Comparison of ENCODE assay signal across 1 cellular context in genomic region chr11:65354265-65355012, GRCh38.
TF ChIP-seq lines count a peak whose summit lies in the region.

TIGD3 (plus strand) TSS chr11:65354751; CDS start chr11:65355809, 1,058 bp downstream.

TF ChIP-seq in HepG2, 621 proteins besides CTCF, POLR2A, EP300 and RAD21 (continued from another document and continues in another):
- TF ChIP-seq ZNF142 (CRISPR knock-in tag; IDR thresholded peaks at IDR 0.05), result peak; percentile 91; the same call in 1 of the 2 replicates
- TF ChIP-seq ETV5 (CRISPR knock-in tag; IDR thresholded peaks at IDR 0.05; ENCODE audit: borderline replicate concordance), result no peak
- TF ChIP-seq ZNF430 (CRISPR knock-in tag; IDR thresholded peaks at IDR 0.05), result peak; percentile 69
- no peak for TF ChIP-seq DPF2 (CRISPR knock-in tag; IDR thresholded peaks at IDR 0.05; ENCODE audit: borderline replicate concordance, low read depth)
- TF ChIP-seq ZNF557 (CRISPR knock-in tag; IDR thresholded peaks at IDR 0.05), result no peak
- TF ChIP-seq ZNF335 (CRISPR knock-in tag; IDR thresholded peaks at IDR 0.05), result no peak; the same call in 1 of the 2 replicates
- no peak for TF ChIP-seq CREBL2 (CRISPR knock-in tag; IDR thresholded peaks at IDR 0.05; ENCODE audit: borderline replicate concordance)
- no peak for TF ChIP-seq ZNF569 (CRISPR knock-in tag; IDR thresholded peaks at IDR 0.05; ENCODE audit: borderline replicate concordance)
- no peak for TF ChIP-seq ZFP36 (IDR thresholded peaks at IDR 0.05; ENCODE audit: borderline replicate concordance, low read depth, low read length, partially characterized antibody)
- TF ChIP-seq ZNF224 (CRISPR knock-in tag; IDR thresholded peaks at IDR 0.05), result no peak
- TF ChIP-seq ZNF770 (CRISPR knock-in tag; IDR thresholded peaks at IDR 0.05), result no peak
- TF ChIP-seq ZNF891 (CRISPR knock-in tag; IDR thresholded peaks at IDR 0.05), result no peak
- TF ChIP-seq, protein P1, sequence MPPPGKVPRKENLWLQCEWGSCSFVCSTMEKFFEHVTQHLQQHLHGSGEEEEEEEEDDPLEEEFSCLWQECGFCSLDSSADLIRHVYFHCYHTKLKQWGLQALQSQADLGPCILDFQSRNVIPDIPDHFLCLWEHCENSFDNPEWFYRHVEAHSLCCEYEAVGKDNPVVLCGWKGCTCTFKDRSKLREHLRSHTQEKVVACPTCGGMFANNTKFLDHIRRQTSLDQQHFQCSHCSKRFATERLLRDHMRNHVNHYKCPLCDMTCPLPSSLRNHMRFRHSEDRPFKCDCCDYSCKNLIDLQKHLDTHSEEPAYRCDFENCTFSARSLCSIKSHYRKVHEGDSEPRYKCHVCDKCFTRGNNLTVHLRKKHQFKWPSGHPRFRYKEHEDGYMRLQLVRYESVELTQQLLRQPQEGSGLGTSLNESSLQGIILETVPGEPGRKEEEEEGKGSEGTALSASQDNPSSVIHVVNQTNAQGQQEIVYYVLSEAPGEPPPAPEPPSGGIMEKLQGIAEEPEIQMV (CRISPR knock-in tag; IDR thresholded peaks at IDR 0.05; ENCODE audit: low read depth), result no peak
- no peak for TF ChIP-seq BORCS8-MEF2B (CRISPR knock-in tag; IDR thresholded peaks at IDR 0.05)
- TF ChIP-seq PPARG (CRISPR knock-in tag; conservative IDR thresholded peaks at IDR 0.05), result no peak
- no peak for TF ChIP-seq PCBP1 (IDR thresholded peaks at IDR 0.05; ENCODE audit: borderline replicate concordance, low read depth, low read length)
- TF ChIP-seq, protein P2, sequence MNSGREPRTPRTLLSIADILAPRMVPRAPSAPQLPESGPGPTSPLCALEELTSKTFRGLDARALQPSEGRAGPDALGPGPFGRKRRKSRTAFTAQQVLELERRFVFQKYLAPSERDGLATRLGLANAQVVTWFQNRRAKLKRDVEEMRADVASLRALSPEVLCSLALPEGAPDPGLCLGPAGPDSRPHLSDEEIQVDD (CRISPR knock-in tag; IDR thresholded peaks at IDR 0.05; ENCODE audit: borderline replicate concordance), result no peak
- TF ChIP-seq, protein P3, sequence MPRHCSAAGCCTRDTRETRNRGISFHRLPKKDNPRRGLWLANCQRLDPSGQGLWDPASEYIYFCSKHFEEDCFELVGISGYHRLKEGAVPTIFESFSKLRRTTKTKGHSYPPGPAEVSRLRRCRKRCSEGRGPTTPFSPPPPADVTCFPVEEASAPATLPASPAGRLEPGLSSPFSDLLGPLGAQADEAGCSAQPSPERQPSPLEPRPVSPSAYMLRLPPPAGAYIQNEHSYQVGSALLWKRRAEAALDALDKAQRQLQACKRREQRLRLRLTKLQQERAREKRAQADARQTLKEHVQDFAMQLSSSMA (CRISPR knock-in tag; IDR thresholded peaks at IDR 0.05), result 0 out of 2 replicates have a peak, but pooled peaks have one; percentile 10
- TF ChIP-seq MAX (IDR thresholded peaks at IDR 0.05), result peak; percentile 46; the same call in 1 of the 2 replicates
- TF ChIP-seq, protein P4, sequence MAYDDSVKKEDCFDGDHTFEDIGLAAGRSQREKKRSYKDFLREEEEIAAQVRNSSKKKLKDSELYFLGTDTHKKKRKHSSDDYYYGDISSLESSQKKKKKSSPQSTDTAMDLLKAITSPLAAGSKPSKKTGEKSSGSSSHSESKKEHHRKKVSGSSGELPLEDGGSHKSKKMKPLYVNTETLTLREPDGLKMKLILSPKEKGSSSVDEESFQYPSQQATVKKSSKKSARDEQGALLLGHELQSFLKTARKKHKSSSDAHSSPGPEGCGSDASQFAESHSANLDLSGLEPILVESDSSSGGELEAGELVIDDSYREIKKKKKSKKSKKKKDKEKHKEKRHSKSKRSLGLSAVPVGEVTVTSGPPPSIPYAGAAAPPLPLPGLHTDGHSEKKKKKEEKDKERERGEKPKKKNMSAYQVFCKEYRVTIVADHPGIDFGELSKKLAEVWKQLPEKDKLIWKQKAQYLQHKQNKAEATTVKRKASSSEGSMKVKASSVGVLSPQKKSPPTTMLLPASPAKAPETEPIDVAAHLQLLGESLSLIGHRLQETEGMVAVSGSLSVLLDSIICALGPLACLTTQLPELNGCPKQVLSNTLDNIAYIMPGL (CRISPR knock-in tag; IDR thresholded peaks at IDR 0.05; ENCODE audit: borderline replicate concordance in 1 of 2, low read depth in 1 of 2), result peak in 1 of 2 experiments; percentile 42; a peak in 1 of 4 replicates
- no peak for TF ChIP-seq SMC3 (IDR thresholded peaks at IDR 0.05; ENCODE audit: low read length)
- TF ChIP-seq KDM5A (IDR thresholded peaks at IDR 0.05; ENCODE audit: borderline replicate concordance, low read length), result peak; percentile 37; the same call in 1 of the 2 replicates
- peak; percentile 30; the same call in 1 of the 2 replicates for TF ChIP-seq ZBTB2 (CRISPR knock-in tag; IDR thresholded peaks at IDR 0.05; ENCODE audit: low read depth)
- no peak for TF ChIP-seq ZNF431 (CRISPR knock-in tag; IDR thresholded peaks at IDR 0.05; ENCODE audit: borderline replicate concordance, low read depth)
- TF ChIP-seq ZNF777 (CRISPR knock-in tag; IDR thresholded peaks at IDR 0.05), result peak; percentile 72
- TF ChIP-seq ZNF513 (CRISPR knock-in tag; conservative IDR thresholded peaks at IDR 0.05), result no peak
- TF ChIP-seq ZSCAN12 (CRISPR knock-in tag; IDR thresholded peaks at IDR 0.05), result no peak
- TF ChIP-seq MYC (CRISPR knock-in tag; IDR thresholded peaks at IDR 0.05; ENCODE audit: borderline replicate concordance), result no peak
- TF ChIP-seq, protein P5, sequence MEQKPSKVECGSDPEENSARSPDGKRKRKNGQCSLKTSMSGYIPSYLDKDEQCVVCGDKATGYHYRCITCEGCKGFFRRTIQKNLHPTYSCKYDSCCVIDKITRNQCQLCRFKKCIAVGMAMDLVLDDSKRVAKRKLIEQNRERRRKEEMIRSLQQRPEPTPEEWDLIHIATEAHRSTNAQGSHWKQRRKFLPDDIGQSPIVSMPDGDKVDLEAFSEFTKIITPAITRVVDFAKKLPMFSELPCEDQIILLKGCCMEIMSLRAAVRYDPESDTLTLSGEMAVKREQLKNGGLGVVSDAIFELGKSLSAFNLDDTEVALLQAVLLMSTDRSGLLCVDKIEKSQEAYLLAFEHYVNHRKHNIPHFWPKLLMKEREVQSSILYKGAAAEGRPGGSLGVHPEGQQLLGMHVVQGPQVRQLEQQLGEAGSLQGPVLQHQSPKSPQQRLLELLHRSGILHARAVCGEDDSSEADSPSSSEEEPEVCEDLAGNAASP (CRISPR knock-in tag; IDR thresholded peaks at IDR 0.05; ENCODE audit: borderline replicate concordance), result no peak
- TF ChIP-seq PATZ1 (CRISPR knock-in tag; IDR thresholded peaks at IDR 0.05), result no peak
- TF ChIP-seq, protein P6, sequence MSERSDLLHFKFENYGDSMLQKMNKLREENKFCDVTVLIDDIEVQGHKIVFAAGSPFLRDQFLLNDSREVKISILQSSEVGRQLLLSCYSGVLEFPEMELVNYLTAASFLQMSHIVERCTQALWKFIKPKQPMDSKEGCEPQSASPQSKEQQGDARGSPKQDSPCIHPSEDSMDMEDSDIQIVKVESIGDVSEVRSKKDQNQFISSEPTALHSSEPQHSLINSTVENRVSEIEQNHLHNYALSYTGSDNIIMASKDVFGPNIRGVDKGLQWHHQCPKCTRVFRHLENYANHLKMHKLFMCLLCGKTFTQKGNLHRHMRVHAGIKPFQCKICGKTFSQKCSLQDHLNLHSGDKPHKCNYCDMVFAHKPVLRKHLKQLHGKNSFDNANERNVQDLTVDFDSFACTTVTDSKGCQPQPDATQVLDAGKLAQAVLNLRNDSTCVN (CRISPR knock-in tag; IDR thresholded peaks at IDR 0.05; ENCODE audit: borderline replicate concordance), result no peak
- TF ChIP-seq ZSCAN29 (CRISPR knock-in tag; conservative IDR thresholded peaks at IDR 0.05), result no peak
- TF ChIP-seq KAT7 (CRISPR knock-in tag; IDR thresholded peaks at IDR 0.05; ENCODE audit: borderline replicate concordance), result no peak; the same call in 1 of the 2 replicates
- no peak for TF ChIP-seq RARA (CRISPR knock-in tag; IDR thresholded peaks at IDR 0.05)
- TF ChIP-seq SMAD1 (CRISPR knock-in tag; IDR thresholded peaks at IDR 0.05; ENCODE audit: borderline replicate concordance, low read depth), result no peak
- no peak for TF ChIP-seq TCF12 (IDR thresholded peaks at IDR 0.05)
- TF ChIP-seq TCF12 (CRISPR knock-in tag; IDR thresholded peaks at IDR 0.05), result no peak
- no peak for TF ChIP-seq MED8 (CRISPR knock-in tag; IDR thresholded peaks at IDR 0.05; ENCODE audit: insufficient replicate concordance)
